In the genomic region with DNA sequence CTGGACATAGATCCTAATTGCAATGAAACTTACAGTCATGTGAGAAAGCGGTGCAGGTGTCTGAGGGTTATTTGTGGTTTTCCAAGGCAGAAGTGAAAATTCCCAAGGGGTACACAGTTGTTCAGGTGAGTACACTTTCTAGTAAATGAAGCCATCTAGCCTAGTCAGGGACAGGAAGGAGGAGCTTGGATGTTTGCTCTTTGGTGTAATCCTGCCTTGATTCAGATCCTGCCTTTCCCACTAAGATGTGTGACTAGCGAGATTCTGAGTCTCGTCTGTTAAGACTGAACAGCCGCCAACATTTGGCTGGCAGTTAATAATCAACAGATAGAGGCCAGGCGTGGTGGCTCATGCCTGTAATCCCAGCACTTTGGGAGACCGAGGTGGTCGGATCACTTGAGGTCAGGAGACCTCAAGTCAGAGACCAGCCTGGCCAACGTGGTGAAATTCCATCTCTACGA, we compare ENCODE assay signal across 10 cellular contexts. TPM values are rescaled to one million over a fixed set of nuclear protein-coding genes. Genes with fewer than 3 reads are reported as not detected.
DNase-seq lines count a peak whose midpoint lies in the region; TF ChIP-seq lines count a peak whose summit lies in the region.
"Had no signal": no experiment of that assay in that cellular context is flagged by ENCODE, and none has a peak within 500 bp of the region (broad histone marks: within the 10 kb centered on the region; RNA-seq: fewer than 3 reads in every experiment).

No MANE protein-coding gene starts in this region.

- H2BK12ac ChIP-seq in trophoblast cell (ENCODE audit: low read length): no peak overlapping the region

- no peak for TF ChIP-seq POLR2A in ovary (IDR thresholded peaks at IDR 0.05)

- H2BK5ac ChIP-seq in trophoblast cell (ENCODE audit: low read depth, low read length, poor library complexity): no peak overlapping the region

- no CpG with 5 or more reads among the region's 9 CpGs for WGBS in trophoblast cell (ENCODE audit: extremely low coverage, insufficient coverage, insufficient read length)
- 43 to 56% (median 43%) methylated on average over 9 of the region's 9 CpGs for WGBS in ovary, 3 donors

- no peak overlapping the region for H4K12ac ChIP-seq in trophoblast cell (ENCODE audit: low read depth, low read length)

- POLR2A ChIA-PET in PC-9 (lab: Charles Lee; ENCODE audit: unreplicated experiment): no interaction called here

- H3K79me1 ChIP-seq in trophoblast cell (ENCODE audit: low read length): peaks cover 11% of the 10 kb centered on the region

- no peak for TF ChIP-seq EP300 in ovary (IDR thresholded peaks at IDR 0.05)

- no peak overlapping the region for H2BK120ac ChIP-seq in trophoblast cell (ENCODE audit: insufficient read depth, low read length, poor library complexity)

- peak overlapping the region; percentile 20 for H3K9ac ChIP-seq in fibroblast of lung (ENCODE audit: insufficient read depth, low read length)
- H3K9ac ChIP-seq in trophoblast cell (ENCODE audit: low read length): no peak overlapping the region

- DNase-seq in GM06990 (ENCODE audit: extremely low read depth, insufficient read length) (no peak), PC-9 (no peak), fibroblast of lung (ENCODE audit: low read depth in 2 of 2) (peak; percentile 9 to 21), trophoblast cell (no peak), GF-D8 (lab: John Stamatoyannopoulos, UW) (no peak), OCI-M1 (lab: John Stamatoyannopoulos, UW) (no peak), ovary (no peak), NCI-H1105 (lab: John Stamatoyannopoulos, UW) (no peak)
- DNase-seq: KBM-7; stimulated activated CD4-positive, alpha-beta T cell treated with anti-CD3 and anti-CD28 coated beads, Interleukin-2, amount 100 ng/mL, for 48 hours had no signal

- H3K4me2 ChIP-seq in PC-9: peak overlapping the region; percentile 94
- peak overlapping the region; percentile 91 for H3K4me2 ChIP-seq in fibroblast of lung (ENCODE audit: extremely low read depth, insufficient read depth, low read length)
- peak overlapping the region; percentile 95 for H3K4me2 ChIP-seq in trophoblast cell (ENCODE audit: low read length)

- TF ChIP-seq CTCF in GM06990 (IDR thresholded peaks at IDR 0.05; ENCODE audit: insufficient read depth, low read length, poor library complexity, severe bottlenecking) (no peak), PC-9 (conservative IDR thresholded peaks at IDR 0.05) (no peak), fibroblast of lung (conservative IDR thresholded peaks at IDR 0.05 in 1 of 2, IDR thresholded peaks at IDR 0.05 in 1 of 2; ENCODE audit: low read depth in 1 of 2, low read length in 2 of 2) (no peak), ovary (IDR thresholded peaks at IDR 0.05) (no peak)

- H3K4ac ChIP-seq in trophoblast cell (ENCODE audit: low read depth, low read length): peak overlapping the region; percentile 93

- H4K20me1 ChIP-seq in PC-9 (ENCODE audit: insufficient read depth) (peaks cover 72% of the 10 kb centered on the region), fibroblast of lung (ENCODE audit: control insufficient read depth, extremely low read depth, insufficient read depth, low read length) (peaks cover 5% of the 10 kb centered on the region)

- BruUV-seq in PC-9 (replicated peaks; lab: Mats Ljungman, UMichigan): no TSS peak

- no peaks in the 10 kb centered on the region for H3K9me2 ChIP-seq in PC-9 (ENCODE audit: insufficient read depth)

- H3K9me3 ChIP-seq in PC-9 (ENCODE audit: insufficient read depth, low read depth): no peaks in the 10 kb centered on the region
- no peaks in the 10 kb centered on the region for H3K9me3 ChIP-seq in fibroblast of lung (ENCODE audit: control insufficient read depth, insufficient read depth, low read depth, low read length)
- H3K9me3 ChIP-seq in trophoblast cell (ENCODE audit: insufficient read depth, low read depth, low read length): no peaks in the 10 kb centered on the region
- H3K9me3 ChIP-seq in ovary: no peaks in the 10 kb centered on the region

- H3F3A ChIP-seq in PC-9 (ENCODE audit: insufficient read depth, low read depth): peaks cover 74% of the 10 kb centered on the region

- CTCF ChIA-PET in PC-9 (lab: Charles Lee): no interaction called here

- H3K4me1 ChIP-seq in PC-9 (replicated peaks; ENCODE audit: insufficient read depth) (peaks cover 47% of the 10 kb centered on the region), fibroblast of lung (ENCODE audit: control insufficient read depth, extremely low read depth, insufficient read depth, low read length) (peaks cover 18% of the 10 kb centered on the region), trophoblast cell (ENCODE audit: control insufficient read depth in 1 of 2, insufficient read depth in 2 of 2, low read length in 2 of 2) (peaks cover 12 to 16% of the 10 kb centered on the region in 2 experiments), ovary (ENCODE audit: insufficient read depth) (peaks cover 29% of the 10 kb centered on the region)

- H3K79me2 ChIP-seq in PC-9 (ENCODE audit: low read depth) (peaks cover 62% of the 10 kb centered on the region), fibroblast of lung (ENCODE audit: control insufficient read depth, insufficient read depth, low read length) (peaks cover 72% of the 10 kb centered on the region), trophoblast cell (ENCODE audit: control insufficient read depth, insufficient read depth, low read length, poor library complexity) (peaks cover 26% of the 10 kb centered on the region)

- H2AK5ac ChIP-seq in trophoblast cell (ENCODE audit: low read length): no peak overlapping the region

- no peak overlapping the region for H4K8ac ChIP-seq in trophoblast cell (ENCODE audit: low read depth, low read length)

- H3K18ac ChIP-seq in trophoblast cell (ENCODE audit: low read length): no peak overlapping the region

- no peak overlapping the region for H3K14ac ChIP-seq in trophoblast cell (ENCODE audit: low read length)

- H3K36me3 ChIP-seq in GM06990 (ENCODE audit: control insufficient read depth, insufficient read depth, low read length) (peaks cover 30% of the 10 kb centered on the region), PC-9 (ENCODE audit: low read depth) (peaks cover 61% of the 10 kb centered on the region), fibroblast of lung (ENCODE audit: control insufficient read depth, insufficient read depth, low read length) (peaks cover 34% of the 10 kb centered on the region), trophoblast cell (ENCODE audit: control insufficient read depth in 1 of 2, insufficient read depth in 2 of 2, low read length in 2 of 2) (peaks cover 54 to 66% of the 10 kb centered on the region in 2 experiments), ovary (no peaks in the 10 kb centered on the region)

- H2AFZ ChIP-seq in PC-9: no peak overlapping the region
- no peak overlapping the region for H2AFZ ChIP-seq in fibroblast of lung (ENCODE audit: low read length)
- no peak overlapping the region for H2AFZ ChIP-seq in trophoblast cell (ENCODE audit: insufficient read depth, low read length, poor library complexity)

- H3K4me3 ChIP-seq in GM06990 (replicated peaks; ENCODE audit: low read depth, low read length) (peak overlapping the region; percentile 87), PC-9 (peak overlapping the region; percentile 82; the same call in 1 of the 2 replicates), fibroblast of lung (replicated peaks in 1 of 4; ENCODE audit: control extremely low read depth in 1 of 4, insufficient read depth in 1 of 4, low read depth in 3 of 4, low read length in 4 of 4) (peak overlapping the region; percentile 70 to 92 (median 92)), trophoblast cell (ENCODE audit: low read depth, low read length) (no peak overlapping the region), ovary (no peak overlapping the region)

- intact Hi-C loops in PC-9 (cut with micrococcal nuclease; ENCODE audit: unreplicated experiment) (no loop called here), ovary (cut with DNase I) (loop anchor here in 2 of 4 donors (5.0 to 10.0 kb wide), 2 partner anchors 41 to 1472 kb away; partner anchors contain the start of gene EPN1 (in 1 of the 2))

- H3K23ac ChIP-seq in trophoblast cell (ENCODE audit: low read length): no peak overlapping the region

- H3K27me3 ChIP-seq in GM06990 (replicated peaks; ENCODE audit: control insufficient read depth, insufficient read depth, low read length) (no peaks in the 10 kb centered on the region), PC-9 (ENCODE audit: insufficient read depth, low read depth) (no peaks in the 10 kb centered on the region), fibroblast of lung (ENCODE audit: control insufficient read depth, insufficient read depth, low read length) (no peaks in the 10 kb centered on the region), trophoblast cell (ENCODE audit: insufficient read depth, low read length) (no peaks in the 10 kb centered on the region), ovary (no peaks in the 10 kb centered on the region)

- H3K27ac ChIP-seq in PC-9 (peak overlapping the region; percentile 85; the same call in 1 of the 2 replicates), fibroblast of lung (ENCODE audit: insufficient read depth, low read length) (peak overlapping the region; percentile 97), trophoblast cell (ENCODE audit: low read depth, low read length) (no peak overlapping the region), ovary (no peak overlapping the region)

- no peak overlapping the region for H4K91ac ChIP-seq in trophoblast cell (ENCODE audit: low read depth, low read length)

RNA-seq across cellular contexts. Expression of gene RPS9, which starts 2.5 kb away (rescaled TPM):
- total RNA-seq in PC-9 (2021) (1,266 and 1,888 TPM in 2 replicates), fibroblast of lung (2,583 and 2,622 TPM in 2 replicates), ovary (1,000 to 10,000 TPM; 2,142 to 5,150 (median 2,841) TPM)
- polyA plus RNA-seq in fibroblast of lung (1,242 and 1,509 TPM in 2 replicates), ovary (1,000 to 10,000 TPM in 1 of 2 donors, 100 to 1,000 TPM in 1; 386 to 6,488 TPM)
- polyA plus RNA-seq in fibroblast of lung (2012): 2,144 and 2,333 TPM in 2 replicates
- 789 and 917 TPM in 2 replicates for polyA minus RNA-seq in fibroblast of lung (ENCODE audit: low replicate concordance)
- 1,462 and 1,531 TPM in 2 replicates for polyA plus RNA-seq in trophoblast cell (2013)

RNA-seq across cellular contexts. Expression of gene TSEN34, which starts 12.1 kb away (rescaled TPM):
- total RNA-seq in PC-9 (2021): 134 and 162 TPM in 2 replicates
- total RNA-seq in fibroblast of lung: 57.8 and 61.6 TPM in 2 replicates
- 22.5 and 30.5 TPM in 2 replicates for polyA plus RNA-seq in fibroblast of lung
- polyA plus RNA-seq in fibroblast of lung (2012): 35.7 and 54.4 TPM in 2 replicates
- 51.2 and 71.5 TPM in 2 replicates for polyA minus RNA-seq in fibroblast of lung (ENCODE audit: low replicate concordance)
- polyA plus RNA-seq in trophoblast cell (2013): 73.3 and 75.2 TPM in 2 replicates
- 10 to 100 TPM; 47.3 to 98.8 (median 56.2) TPM for total RNA-seq in ovary
- polyA plus RNA-seq in ovary: 10 to 100 TPM; 12.5 to 71.9 TPM

RNA-seq across cellular contexts. Expression of gene MBOAT7, which starts 13.8 kb away (rescaled TPM):
- total RNA-seq in PC-9 (2021): 488 and 494 TPM in 2 replicates
- total RNA-seq in fibroblast of lung: 25.2 and 41.1 TPM in 2 replicates
- polyA plus RNA-seq in fibroblast of lung: 28.6 and 42.0 TPM in 2 replicates
- polyA plus RNA-seq in fibroblast of lung (2012): 80.8 and 130 TPM in 2 replicates
- polyA minus RNA-seq in fibroblast of lung (ENCODE audit: low replicate concordance): 79.6 and 123 TPM in 2 replicates
- 289 and 304 TPM in 2 replicates for polyA plus RNA-seq in trophoblast cell (2013)
- 100 to 1,000 TPM in 1 of 7 donors, 10 to 100 TPM in 6; 41.8 to 105 (median 56.8) TPM for total RNA-seq in ovary
- 10 to 100 TPM; 41.0 to 51.3 TPM for polyA plus RNA-seq in ovary

RNA-seq across cellular contexts. Expression of gene LILRB3, which starts 19.6 kb away (rescaled TPM):
- not detected in 2 replicates for total RNA-seq in PC-9 (2021)
- not detected in 2 replicates for total RNA-seq in fibroblast of lung
- polyA plus RNA-seq in fibroblast of lung: not detected in 2 replicates
- polyA plus RNA-seq in fibroblast of lung (2012): 0.05 and 0.21 TPM in 2 replicates
- polyA minus RNA-seq in fibroblast of lung (ENCODE audit: low replicate concordance): not detected in 2 replicates
- polyA plus RNA-seq in trophoblast cell (2013): 0.33 and 0.50 TPM in 2 replicates
- total RNA-seq in ovary: 1 to 10 TPM in 6 of 7 donors, under 1 TPM in 1; 0.31 to 5.5 (median 2.5) TPM
- 1 to 10 TPM; 1.7 to 4.9 TPM for polyA plus RNA-seq in ovary

RNA-seq across cellular contexts. Expression of gene TMC4, which starts 30.2 kb away (rescaled TPM):
- 175 and 194 TPM in 2 replicates for total RNA-seq in PC-9 (2021)
- 0.26 and 0.33 TPM in 2 replicates for total RNA-seq in fibroblast of lung
- polyA plus RNA-seq in fibroblast of lung: 0.25 and 0.59 TPM in 2 replicates
- 0.58 and 1.7 TPM in 2 replicates for polyA plus RNA-seq in fibroblast of lung (2012)
- 0.43 TPM in 1 of 2 replicates, not detected in the other for polyA minus RNA-seq in fibroblast of lung (ENCODE audit: low replicate concordance)
- 6.2 and 6.5 TPM in 2 replicates for polyA plus RNA-seq in trophoblast cell (2013)
- 100 to 1,000 TPM in 1 of 7 donors, 10 to 100 TPM in 1, 1 to 10 TPM in 3, under 1 TPM in 2; 0.45 to 103 (median 6.5) TPM for total RNA-seq in ovary
- under 1 TPM; 0.79 to 0.87 TPM for polyA plus RNA-seq in ovary

Comparison
In these comparisons a context has a peak if more than half of its experiments do, and no peak if none do; other contexts are left out.
1. DNase-seq: peak in fibroblast of lung (2 of 2); none in GM06990 (single experiment), PC-9 (0 of 2), trophoblast cell (0 of 2), GF-D8 (single experiment), OCI-M1 (single experiment), ovary (0 of 5) and NCI-H1105 (single experiment).
2. H3K4me3 ChIP-seq: peak in GM06990 (single experiment), PC-9 (single experiment) and fibroblast of lung (4 of 4); none in trophoblast cell (single experiment) and ovary (single experiment).
3. H3K27ac ChIP-seq: peak in PC-9 (single experiment) and fibroblast of lung (single experiment); none in trophoblast cell (single experiment) and ovary (0 of 2).
4. Peak in every context shown above with its lines, with median percentiles within 50 percentile points of each other: H3K4me2 ChIP-seq.